1 cellular context compared by ENCODE assay signal in the genomic region with DNA sequence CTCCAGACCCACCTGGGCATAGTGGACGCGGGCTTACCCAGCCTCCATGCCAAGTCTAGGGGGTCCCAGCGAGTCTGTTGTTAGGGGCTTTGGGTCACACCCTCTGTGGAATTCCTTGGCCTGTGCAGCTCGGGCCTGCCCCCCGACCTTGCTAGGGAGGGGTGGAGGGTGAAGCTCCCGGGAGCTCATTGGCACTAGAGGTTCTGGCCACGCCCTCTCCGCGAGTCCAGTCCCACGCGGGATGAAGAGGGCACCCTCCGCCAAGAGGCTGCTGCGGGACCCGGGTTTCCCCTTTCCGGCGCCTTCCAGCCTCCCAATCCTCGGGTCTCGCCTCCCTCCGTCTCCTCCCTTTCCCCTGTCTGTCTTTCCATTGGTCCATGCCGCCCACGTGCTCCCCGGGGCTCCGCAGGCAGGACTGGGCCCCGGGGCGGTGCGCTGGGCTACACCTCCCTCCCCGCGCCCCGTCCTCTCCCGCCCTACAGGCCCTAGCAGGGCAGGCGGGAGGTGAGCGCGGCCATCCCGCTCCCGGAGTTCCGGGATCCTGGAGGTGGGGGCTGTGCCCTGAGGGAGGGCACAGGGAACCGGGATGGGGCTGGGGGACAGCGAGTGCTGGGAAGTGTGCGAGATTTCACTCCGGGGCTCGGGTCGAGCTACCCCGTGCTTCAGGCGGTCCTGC.
TF ChIP-seq lines count a peak whose summit lies in the region.

No MANE protein-coding gene starts in this region.

TF ChIP-seq in HepG2, 621 proteins besides CTCF, POLR2A, EP300 and RAD21 (continued from another document and continues in another):
- TF ChIP-seq, protein P1, sequence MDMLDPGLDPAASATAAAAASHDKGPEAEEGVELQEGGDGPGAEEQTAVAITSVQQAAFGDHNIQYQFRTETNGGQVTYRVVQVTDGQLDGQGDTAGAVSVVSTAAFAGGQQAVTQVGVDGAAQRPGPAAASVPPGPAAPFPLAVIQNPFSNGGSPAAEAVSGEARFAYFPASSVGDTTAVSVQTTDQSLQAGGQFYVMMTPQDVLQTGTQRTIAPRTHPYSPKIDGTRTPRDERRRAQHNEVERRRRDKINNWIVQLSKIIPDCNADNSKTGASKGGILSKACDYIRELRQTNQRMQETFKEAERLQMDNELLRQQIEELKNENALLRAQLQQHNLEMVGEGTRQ (IDR thresholded peaks at IDR 0.05; ENCODE audit: low read depth, low read length): peak; percentile 93
- TF ChIP-seq, protein P1 (CRISPR knock-in tag; IDR thresholded peaks at IDR 0.05; ENCODE audit: borderline replicate concordance): peak; percentile 99; the same call in 1 of the 2 replicates
- TF ChIP-seq PAX8 (CRISPR knock-in tag; IDR thresholded peaks at IDR 0.05; ENCODE audit: borderline replicate concordance): 0 out of 2 replicates have a peak, but pooled peaks have one; percentile 29
- TF ChIP-seq, protein P2, sequence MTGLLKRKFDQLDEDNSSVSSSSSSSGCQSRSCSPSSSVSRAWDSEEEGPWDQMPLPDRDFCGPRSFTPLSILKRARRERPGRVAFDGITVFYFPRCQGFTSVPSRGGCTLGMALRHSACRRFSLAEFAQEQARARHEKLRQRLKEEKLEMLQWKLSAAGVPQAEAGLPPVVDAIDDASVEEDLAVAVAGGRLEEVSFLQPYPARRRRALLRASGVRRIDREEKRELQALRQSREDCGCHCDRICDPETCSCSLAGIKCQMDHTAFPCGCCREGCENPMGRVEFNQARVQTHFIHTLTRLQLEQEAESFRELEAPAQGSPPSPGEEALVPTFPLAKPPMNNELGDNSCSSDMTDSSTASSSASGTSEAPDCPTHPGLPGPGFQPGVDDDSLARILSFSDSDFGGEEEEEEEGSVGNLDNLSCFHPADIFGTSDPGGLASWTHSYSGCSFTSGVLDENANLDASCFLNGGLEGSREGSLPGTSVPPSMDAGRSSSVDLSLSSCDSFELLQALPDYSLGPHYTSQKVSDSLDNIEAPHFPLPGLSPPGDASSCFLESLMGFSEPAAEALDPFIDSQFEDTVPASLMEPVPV (CRISPR knock-in tag; IDR thresholded peaks at IDR 0.05): peak; percentile 65; the same call in 1 of the 2 replicates
- TF ChIP-seq, protein P3, sequence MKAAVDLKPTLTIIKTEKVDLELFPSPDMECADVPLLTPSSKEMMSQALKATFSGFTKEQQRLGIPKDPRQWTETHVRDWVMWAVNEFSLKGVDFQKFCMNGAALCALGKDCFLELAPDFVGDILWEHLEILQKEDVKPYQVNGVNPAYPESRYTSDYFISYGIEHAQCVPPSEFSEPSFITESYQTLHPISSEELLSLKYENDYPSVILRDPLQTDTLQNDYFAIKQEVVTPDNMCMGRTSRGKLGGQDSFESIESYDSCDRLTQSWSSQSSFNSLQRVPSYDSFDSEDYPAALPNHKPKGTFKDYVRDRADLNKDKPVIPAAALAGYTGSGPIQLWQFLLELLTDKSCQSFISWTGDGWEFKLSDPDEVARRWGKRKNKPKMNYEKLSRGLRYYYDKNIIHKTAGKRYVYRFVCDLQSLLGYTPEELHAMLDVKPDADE (CRISPR knock-in tag; IDR thresholded peaks at IDR 0.05): 0 out of 2 replicates have a peak, but pooled peaks have one; percentile 42
- peak; percentile 88 for TF ChIP-seq HIVEP1 (CRISPR knock-in tag; IDR thresholded peaks at IDR 0.05)
- 0 out of 2 replicates have a peak, but pooled peaks have one; percentile 5 for TF ChIP-seq ARNTL (CRISPR knock-in tag; IDR thresholded peaks at IDR 0.05)
- TF ChIP-seq AGO1 (IDR thresholded peaks at IDR 0.05; ENCODE audit: low read depth, low read length, poor library complexity, severe bottlenecking): peak; percentile 46
- TF ChIP-seq ZNF703 (CRISPR knock-in tag; IDR thresholded peaks at IDR 0.05; ENCODE audit: borderline replicate concordance): no peak
- TF ChIP-seq, protein P4, sequence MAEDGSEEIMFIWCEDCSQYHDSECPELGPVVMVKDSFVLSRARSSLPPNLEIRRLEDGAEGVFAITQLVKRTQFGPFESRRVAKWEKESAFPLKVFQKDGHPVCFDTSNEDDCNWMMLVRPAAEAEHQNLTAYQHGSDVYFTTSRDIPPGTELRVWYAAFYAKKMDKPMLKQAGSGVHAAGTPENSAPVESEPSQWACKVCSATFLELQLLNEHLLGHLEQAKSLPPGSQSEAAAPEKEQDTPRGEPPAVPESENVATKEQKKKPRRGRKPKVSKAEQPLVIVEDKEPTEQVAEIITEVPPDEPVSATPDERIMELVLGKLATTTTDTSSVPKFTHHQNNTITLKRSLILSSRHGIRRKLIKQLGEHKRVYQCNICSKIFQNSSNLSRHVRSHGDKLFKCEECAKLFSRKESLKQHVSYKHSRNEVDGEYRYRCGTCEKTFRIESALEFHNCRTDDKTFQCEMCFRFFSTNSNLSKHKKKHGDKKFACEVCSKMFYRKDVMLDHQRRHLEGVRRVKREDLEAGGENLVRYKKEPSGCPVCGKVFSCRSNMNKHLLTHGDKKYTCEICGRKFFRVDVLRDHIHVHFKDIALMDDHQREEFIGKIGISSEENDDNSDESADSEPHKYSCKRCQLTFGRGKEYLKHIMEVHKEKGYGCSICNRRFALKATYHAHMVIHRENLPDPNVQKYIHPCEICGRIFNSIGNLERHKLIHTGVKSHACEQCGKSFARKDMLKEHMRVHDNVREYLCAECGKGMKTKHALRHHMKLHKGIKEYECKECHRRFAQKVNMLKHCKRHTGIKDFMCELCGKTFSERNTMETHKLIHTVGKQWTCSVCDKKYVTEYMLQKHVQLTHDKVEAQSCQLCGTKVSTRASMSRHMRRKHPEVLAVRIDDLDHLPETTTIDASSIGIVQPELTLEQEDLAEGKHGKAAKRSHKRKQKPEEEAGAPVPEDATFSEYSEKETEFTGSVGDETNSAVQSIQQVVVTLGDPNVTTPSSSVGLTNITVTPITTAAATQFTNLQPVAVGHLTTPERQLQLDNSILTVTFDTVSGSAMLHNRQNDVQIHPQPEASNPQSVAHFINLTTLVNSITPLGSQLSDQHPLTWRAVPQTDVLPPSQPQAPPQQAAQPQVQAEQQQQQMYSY (CRISPR knock-in tag; IDR thresholded peaks at IDR 0.05): no peak
- TF ChIP-seq, protein P5, sequence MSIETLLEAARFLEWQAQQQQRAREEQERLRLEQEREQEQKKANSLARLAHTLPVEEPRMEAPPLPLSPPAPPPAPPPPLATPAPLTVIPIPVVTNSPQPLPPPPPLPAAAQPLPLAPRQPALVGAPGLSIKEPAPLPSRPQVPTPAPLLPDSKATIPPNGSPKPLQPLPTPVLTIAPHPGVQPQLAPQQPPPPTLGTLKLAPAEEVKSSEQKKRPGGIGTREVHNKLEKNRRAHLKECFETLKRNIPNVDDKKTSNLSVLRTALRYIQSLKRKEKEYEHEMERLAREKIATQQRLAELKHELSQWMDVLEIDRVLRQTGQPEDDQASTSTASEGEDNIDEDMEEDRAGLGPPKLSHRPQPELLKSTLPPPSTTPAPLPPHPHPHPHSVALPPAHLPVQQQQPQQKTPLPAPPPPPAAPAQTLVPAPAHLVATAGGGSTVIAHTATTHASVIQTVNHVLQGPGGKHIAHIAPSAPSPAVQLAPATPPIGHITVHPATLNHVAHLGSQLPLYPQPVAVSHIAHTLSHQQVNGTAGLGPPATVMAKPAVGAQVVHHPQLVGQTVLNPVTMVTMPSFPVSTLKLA (IDR thresholded peaks at IDR 0.05): peak; percentile 53
- TF ChIP-seq ATRX (CRISPR knock-in tag; IDR thresholded peaks at IDR 0.05; ENCODE audit: borderline replicate concordance): no peak
- TF ChIP-seq SNAI1 (CRISPR knock-in tag; IDR thresholded peaks at IDR 0.05; ENCODE audit: borderline replicate concordance): no peak
- TF ChIP-seq, protein P6, sequence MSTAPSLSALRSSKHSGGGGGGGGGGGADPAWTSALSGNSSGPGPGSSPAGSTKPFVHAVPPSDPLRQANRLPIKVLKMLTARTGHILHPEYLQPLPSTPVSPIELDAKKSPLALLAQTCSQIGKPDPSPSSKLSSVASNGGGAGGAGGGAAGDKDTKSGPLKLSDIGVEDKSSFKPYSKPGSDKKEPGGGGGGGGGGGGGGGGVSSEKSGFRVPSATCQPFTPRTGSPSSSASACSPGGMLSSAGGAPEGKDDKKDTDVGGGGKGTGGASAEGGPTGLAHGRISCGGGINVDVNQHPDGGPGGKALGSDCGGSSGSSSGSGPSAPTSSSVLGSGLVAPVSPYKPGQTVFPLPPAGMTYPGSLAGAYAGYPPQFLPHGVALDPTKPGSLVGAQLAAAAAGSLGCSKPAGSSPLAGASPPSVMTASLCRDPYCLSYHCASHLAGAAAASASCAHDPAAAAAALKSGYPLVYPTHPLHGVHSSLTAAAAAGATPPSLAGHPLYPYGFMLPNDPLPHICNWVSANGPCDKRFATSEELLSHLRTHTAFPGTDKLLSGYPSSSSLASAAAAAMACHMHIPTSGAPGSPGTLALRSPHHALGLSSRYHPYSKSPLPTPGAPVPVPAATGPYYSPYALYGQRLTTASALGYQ (CRISPR knock-in tag; IDR thresholded peaks at IDR 0.05): no peak
- TF ChIP-seq, protein P7, sequence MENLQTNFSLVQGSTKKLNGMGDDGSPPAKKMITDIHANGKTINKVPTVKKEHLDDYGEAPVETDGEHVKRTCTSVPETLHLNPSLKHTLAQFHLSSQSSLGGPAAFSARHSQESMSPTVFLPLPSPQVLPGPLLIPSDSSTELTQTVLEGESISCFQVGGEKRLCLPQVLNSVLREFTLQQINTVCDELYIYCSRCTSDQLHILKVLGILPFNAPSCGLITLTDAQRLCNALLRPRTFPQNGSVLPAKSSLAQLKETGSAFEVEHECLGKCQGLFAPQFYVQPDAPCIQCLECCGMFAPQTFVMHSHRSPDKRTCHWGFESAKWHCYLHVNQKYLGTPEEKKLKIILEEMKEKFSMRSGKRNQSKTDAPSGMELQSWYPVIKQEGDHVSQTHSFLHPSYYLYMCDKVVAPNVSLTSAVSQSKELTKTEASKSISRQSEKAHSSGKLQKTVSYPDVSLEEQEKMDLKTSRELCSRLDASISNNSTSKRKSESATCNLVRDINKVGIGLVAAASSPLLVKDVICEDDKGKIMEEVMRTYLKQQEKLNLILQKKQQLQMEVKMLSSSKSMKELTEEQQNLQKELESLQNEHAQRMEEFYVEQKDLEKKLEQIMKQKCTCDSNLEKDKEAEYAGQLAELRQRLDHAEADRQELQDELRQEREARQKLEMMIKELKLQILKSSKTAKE (CRISPR knock-in tag; IDR thresholded peaks at IDR 0.05; ENCODE audit: borderline replicate concordance): peak; percentile 48; the same call in 1 of the 2 replicates
- no peak for TF ChIP-seq ZNF101 (CRISPR knock-in tag; IDR thresholded peaks at IDR 0.05; ENCODE audit: borderline replicate concordance, low read depth)
- TF ChIP-seq TBL1XR1 (IDR thresholded peaks at IDR 0.05; ENCODE audit: borderline replicate concordance, low read length, partially characterized antibody): no peak
- TF ChIP-seq AGO2 (optimal IDR thresholded peaks at IDR 0.05; ENCODE audit: low read depth, low read length): peak; percentile 48
- TF ChIP-seq ZNF12 (CRISPR knock-in tag; IDR thresholded peaks at IDR 0.05): no peak
- TF ChIP-seq ZSCAN22 (CRISPR knock-in tag; IDR thresholded peaks at IDR 0.05): no peak
- TF ChIP-seq, protein P8, sequence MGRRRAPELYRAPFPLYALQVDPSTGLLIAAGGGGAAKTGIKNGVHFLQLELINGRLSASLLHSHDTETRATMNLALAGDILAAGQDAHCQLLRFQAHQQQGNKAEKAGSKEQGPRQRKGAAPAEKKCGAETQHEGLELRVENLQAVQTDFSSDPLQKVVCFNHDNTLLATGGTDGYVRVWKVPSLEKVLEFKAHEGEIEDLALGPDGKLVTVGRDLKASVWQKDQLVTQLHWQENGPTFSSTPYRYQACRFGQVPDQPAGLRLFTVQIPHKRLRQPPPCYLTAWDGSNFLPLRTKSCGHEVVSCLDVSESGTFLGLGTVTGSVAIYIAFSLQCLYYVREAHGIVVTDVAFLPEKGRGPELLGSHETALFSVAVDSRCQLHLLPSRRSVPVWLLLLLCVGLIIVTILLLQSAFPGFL (CRISPR knock-in tag; IDR thresholded peaks at IDR 0.05): no peak
- no peak for TF ChIP-seq CCAR2 (optimal IDR thresholded peaks at IDR 0.05; ENCODE audit: low read depth, low read length)
- TF ChIP-seq ZNF777 (CRISPR knock-in tag; IDR thresholded peaks at IDR 0.05): peak; percentile 41; the same call in 1 of the 2 replicates
- peak; percentile 69 for TF ChIP-seq POLR2G (IDR thresholded peaks at IDR 0.05; ENCODE audit: low read depth, low read length)
- TF ChIP-seq KLF16 (CRISPR knock-in tag; IDR thresholded peaks at IDR 0.05): no peak
- 0 out of 2 replicates have a peak, but pooled peaks have one; percentile 20 for TF ChIP-seq HOXA3 (CRISPR knock-in tag; IDR thresholded peaks at IDR 0.05)
- TF ChIP-seq PAF1 (CRISPR knock-in tag; IDR thresholded peaks at IDR 0.05): no peak
- no peak for TF ChIP-seq CHCHD3 (CRISPR knock-in tag; IDR thresholded peaks at IDR 0.05)
- TF ChIP-seq POGZ (CRISPR knock-in tag; IDR thresholded peaks at IDR 0.05): peak; percentile 72
- no peak for TF ChIP-seq ETV6 (CRISPR knock-in tag; conservative IDR thresholded peaks at IDR 0.05)
- TF ChIP-seq, protein P9, sequence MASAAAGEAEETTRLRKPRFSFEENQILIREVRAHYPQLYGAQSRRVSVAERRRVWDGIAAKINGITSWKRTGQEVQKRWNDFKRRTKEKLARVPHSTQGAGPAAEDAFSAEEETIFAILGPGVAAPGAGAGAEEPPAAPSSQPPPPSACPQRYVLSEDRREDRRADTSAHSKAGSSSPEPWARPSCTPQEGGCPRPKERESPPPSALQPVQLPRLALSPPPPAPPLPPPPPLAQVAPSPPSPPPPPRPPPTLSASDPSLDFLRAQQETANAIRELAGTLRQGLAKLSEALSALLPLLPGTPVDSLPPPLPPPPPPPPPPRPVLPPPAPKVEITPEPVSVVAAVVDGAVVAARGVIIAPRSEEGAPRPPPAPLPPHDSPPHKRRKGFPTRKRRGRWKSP (CRISPR knock-in tag; IDR thresholded peaks at IDR 0.05): peak; percentile 57
- TF ChIP-seq ZKSCAN8 (CRISPR knock-in tag; IDR thresholded peaks at IDR 0.05; ENCODE audit: borderline replicate concordance): no peak
- TF ChIP-seq ZFX (CRISPR knock-in tag; IDR thresholded peaks at IDR 0.05; ENCODE audit: low read depth): peak; percentile 85
- no peak for TF ChIP-seq SAFB2 (CRISPR knock-in tag; IDR thresholded peaks at IDR 0.05; ENCODE audit: borderline replicate concordance, low read depth)
- no peak for TF ChIP-seq ATF1 (CRISPR knock-in tag; IDR thresholded peaks at IDR 0.05)
- TF ChIP-seq TAF15 (IDR thresholded peaks at IDR 0.05; ENCODE audit: low read depth, low read length, poor library complexity, severe bottlenecking): no peak
- TF ChIP-seq ZNF282 (IDR thresholded peaks at IDR 0.05; ENCODE audit: partially characterized antibody): no peak
- TF ChIP-seq, protein P10, sequence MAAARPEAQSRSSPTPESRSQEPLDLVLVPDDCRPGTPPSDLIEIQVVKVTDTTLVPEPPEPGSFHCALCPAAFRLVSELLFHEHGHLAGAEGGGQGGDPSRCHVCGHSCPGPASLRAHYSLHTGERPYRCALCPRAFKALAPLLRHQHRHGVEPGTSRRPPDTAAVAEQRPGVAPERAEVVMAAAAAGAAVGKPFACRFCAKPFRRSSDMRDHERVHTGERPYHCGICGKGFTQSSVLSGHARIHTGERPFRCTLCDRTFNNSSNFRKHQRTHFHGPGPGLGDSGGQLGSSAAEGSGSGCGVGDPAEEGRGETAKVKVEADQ (CRISPR knock-in tag; IDR thresholded peaks at IDR 0.05; ENCODE audit: borderline replicate concordance): peak; percentile 38
- no peak for TF ChIP-seq ZNF496 (CRISPR knock-in tag; IDR thresholded peaks at IDR 0.05; ENCODE audit: insufficient replicate concordance)
- TF ChIP-seq JUND (CRISPR knock-in tag; IDR thresholded peaks at IDR 0.05): no peak
